ENCODE assay signal across 27 cellular contexts in genomic region chr5:105773241-105773640, GRCh38.
"Had no signal": no experiment of that assay in that cellular context is flagged by ENCODE, and none has a peak within 500 bp of the region (broad histone marks: within the 10 kb centered on the region; RNA-seq: fewer than 3 reads in every experiment).

No MANE protein-coding gene starts in this region.

- DNase-seq: activated CD4-positive, alpha-beta memory T cell treated with anti-CD3 and anti-CD28 coated beads for 36 hours; activated CD4-positive, alpha-beta T cell treated with anti-CD3 and anti-CD28 coated beads for 36 hours; activated CD4-positive, alpha-beta T cell treated with anti-CD3 and anti-CD28 coated beads, Interleukin-2, amount 10 ng/mL, durations not matched to agents 24 days and 14 days; activated CD4-positive, CD25-positive, alpha-beta regulatory T cell; activated CD4-positive, CD25-positive, alpha-beta regulatory T cell treated with anti-CD3 and anti-CD28 coated beads, Interleukin-2, amount 50 U/mL, for 72 hours; activated CD8-positive, alpha-beta memory T cell treated with anti-CD3 and anti-CD28 coated beads, Interleukin-2, amount 10 ng/mL, durations not matched to agents 7 days and 5 days; activated CD8-positive, alpha-beta memory T cell treated with anti-CD3 and anti-CD28 coated beads, Interleukin-2, amount 50 U/mL, for 4 hours; activated CD8-positive, alpha-beta T cell treated with anti-CD3 and anti-CD28 coated beads, Interleukin-2, amount 10 ng/mL, durations not matched to agents 7 days and 5 days; activated effector memory CD4-positive, alpha-beta T cell treated with anti-CD3 and anti-CD28 coated beads, Interleukin-2, amount 50 U/mL, for 16 hours; activated naive CD4-positive, alpha-beta T cell treated with anti-CD3 and anti-CD28 coated beads for 36 hours; activated naive CD8-positive, alpha-beta T cell treated with anti-CD3 and anti-CD28 coated beads for 36 hours; activated naive CD8-positive, alpha-beta T cell treated with anti-CD3 and anti-CD28 coated beads, Interleukin-2, amount 50 U/mL, for 24 hours; activated T-cell treated with anti-CD3 and anti-CD28 coated beads, Interleukin-2, amount 50 U/mL, for 1 hour; activated T-cell treated with anti-CD3 and anti-CD28 coated beads, Interleukin-2, amount 50 U/mL, for 48 hours; adrenal gland; amygdala; aorta; body of pancreas; caudate nucleus; colonic mucosa; effector CD8-positive, alpha-beta T cell; esophagus squamous epithelium; foreskin melanocyte; heart right ventricle had no signal

- H3K79me2 ChIP-seq: hepatocyte had no signal

- H3K9me3 ChIP-seq: adrenal gland, body of pancreas, colonic mucosa, esophagus squamous epithelium, gastroesophageal sphincter had no signal

- H3K4me2 ChIP-seq: hepatocyte had no signal

- ATAC-seq: activated CD4-positive, alpha-beta T cell treated with anti-CD3 and anti-CD28 coated beads for 36 hours; activated CD8-positive, alpha-beta memory T cell treated with anti-CD3 and anti-CD28 coated beads, Interleukin-2, amount 10 ng/mL, durations not matched to agents 7 days and 5 days; activated CD8-positive, alpha-beta T cell treated with anti-CD3 and anti-CD28 coated beads, Interleukin-2, amount 10 ng/mL, durations not matched to agents 7 days and 5 days; activated naive CD8-positive, alpha-beta T cell treated with anti-CD3 and anti-CD28 coated beads, Interleukin-2, amount 50 U/mL, for 24 hours; body of pancreas; gastroesophageal sphincter; heart right ventricle had no signal

- H3K27me3 ChIP-seq: adrenal gland, body of pancreas, colonic mucosa, esophagus squamous epithelium, gastroesophageal sphincter, heart right ventricle, hepatocyte had no signal

- H3K4me1 ChIP-seq: adrenal gland, body of pancreas, colonic mucosa, esophagus squamous epithelium, gastroesophageal sphincter, heart right ventricle had no signal

- H3K27ac ChIP-seq: adrenal gland, body of pancreas, colonic mucosa, epithelial cell of prostate, esophagus squamous epithelium, gastroesophageal sphincter, heart right ventricle, hepatocyte had no signal

- H3K4me3 ChIP-seq: adrenal gland, body of pancreas, colonic mucosa, esophagus squamous epithelium, gastroesophageal sphincter, heart right ventricle, hepatocyte had no signal

- H3K36me3 ChIP-seq: adrenal gland, colonic mucosa, esophagus squamous epithelium, gastroesophageal sphincter, heart right ventricle had no signal

- H2AFZ ChIP-seq: hepatocyte had no signal
